Comparison of ENCODE assay signal across 27 cellular contexts in the genomic region with DNA sequence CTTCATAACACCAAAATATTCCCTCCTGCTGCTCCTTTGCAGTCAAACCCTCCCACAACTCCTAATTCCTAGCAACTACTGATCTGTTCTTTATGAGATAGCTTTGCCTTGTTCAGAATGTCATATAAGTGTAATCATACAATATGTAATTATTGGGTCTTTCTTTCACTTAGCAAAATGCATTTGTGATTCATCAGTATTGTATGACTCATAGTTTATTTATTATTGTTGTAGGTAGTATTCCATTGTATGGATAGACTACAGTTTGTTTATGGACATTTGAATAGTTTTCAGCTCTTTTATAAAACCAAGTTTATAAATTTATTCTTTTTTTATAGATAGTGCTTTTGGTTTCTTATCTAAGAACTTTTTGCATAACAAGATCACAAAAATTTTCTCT.
"Had no signal": no experiment of that assay in that cellular context is flagged by ENCODE, and none has a peak within 500 bp of the region (broad histone marks: within the 10 kb centered on the region; RNA-seq: fewer than 3 reads in every experiment).

No MANE protein-coding gene starts in this region.

- H3K27ac Mint-ChIP-seq: activated B cell treated with CpG ODN at 0.5 μM for 24 hours; activated CD4-positive, alpha-beta T cell treated with anti-CD3 and anti-CD28 coated beads, Interleukin-2, amount 10 ng/mL, durations not matched to agents 24 days and 14 days; activated CD8-positive, alpha-beta memory T cell treated with anti-CD3 and anti-CD28 coated beads, Interleukin-2, amount 10 ng/mL, durations not matched to agents 7 days and 5 days; activated naive CD4-positive, alpha-beta T cell treated with anti-CD3 and anti-CD28 coated beads, Interleukin-2, amount 50 U/mL, for 72 hours; activated naive CD8-positive, alpha-beta T cell treated with anti-CD3 and anti-CD28 coated beads, Interleukin-2, amount 50 U/mL, for 24 hours; activated T-cell treated with anti-CD3 and anti-CD28 coated beads, Interleukin-2, amount 50 U/mL, for 24 hours; activated T-helper 1 cell treated with anti-CD3 and anti-CD28 coated beads, Interleukin-12 subunit alpha, Interleukin-12 subunit beta, Interleukin-2, Interleukin-4 antibody, amounts not matched to agents 30 ng/mL and 10 ng/mL and 1 ng/mL, durations not matched to agents 14 hours and 24 hours and 36 hours; T-cell had no signal

- H3K4me3 Mint-ChIP-seq: activated B cell treated with CpG ODN at 0.5 μM for 24 hours; activated CD4-positive, alpha-beta T cell treated with anti-CD3 and anti-CD28 coated beads, Interleukin-2, amount 10 ng/mL, durations not matched to agents 24 days and 14 days; activated CD8-positive, alpha-beta memory T cell treated with anti-CD3 and anti-CD28 coated beads, Interleukin-2, amount 10 ng/mL, durations not matched to agents 7 days and 5 days; activated naive CD8-positive, alpha-beta T cell treated with anti-CD3 and anti-CD28 coated beads, Interleukin-2, amount 50 U/mL, for 24 hours; activated T-cell treated with anti-CD3 and anti-CD28 coated beads, Interleukin-2, amount 50 U/mL, for 24 hours; activated T-helper 1 cell treated with anti-CD3 and anti-CD28 coated beads, Interleukin-12 subunit alpha, Interleukin-12 subunit beta, Interleukin-2, Interleukin-4 antibody, amounts not matched to agents 30 ng/mL and 10 ng/mL and 1 ng/mL, durations not matched to agents 14 hours and 24 hours and 36 hours; central memory CD8-positive, alpha-beta T cell; T-cell had no signal

- H3K4me1 Mint-ChIP-seq: activated B cell treated with CpG ODN at 0.5 μM for 24 hours; activated CD4-positive, alpha-beta T cell treated with anti-CD3 and anti-CD28 coated beads, Interleukin-2, amount 10 ng/mL, durations not matched to agents 24 days and 14 days; activated CD8-positive, alpha-beta memory T cell treated with anti-CD3 and anti-CD28 coated beads, Interleukin-2, amount 10 ng/mL, durations not matched to agents 7 days and 5 days; activated naive CD8-positive, alpha-beta T cell treated with anti-CD3 and anti-CD28 coated beads, Interleukin-2, amount 50 U/mL, for 24 hours; central memory CD8-positive, alpha-beta T cell; T-cell had no signal

- H3K27ac ChIP-seq: ascending aorta, body of pancreas had no signal

- H3K36me3 ChIP-seq: ascending aorta had no signal

- DNase-seq: activated B cell treated with CpG ODN at 0.5 μM for 24 hours; activated CD4-positive, alpha-beta T cell treated with anti-CD3 and anti-CD28 coated beads for 1 hour; activated CD4-positive, alpha-beta T cell treated with anti-CD3 and anti-CD28 coated beads, Interleukin-2, amount 50 U/mL, for 48 hours; activated CD8-positive, alpha-beta memory T cell treated with anti-CD3 and anti-CD28 coated beads, Interleukin-2, amount 10 ng/mL, durations not matched to agents 7 days and 5 days; activated effector memory CD4-positive, alpha-beta T cell treated with Interleukin-2 at 50 U/mL for 16 hours; activated naive CD4-positive, alpha-beta T cell treated with Interleukin-2 at 50 U/mL for 16 hours; activated naive CD8-positive, alpha-beta T cell treated with anti-CD3 and anti-CD28 coated beads, Interleukin-2, amount 50 U/mL, for 24 hours; activated T-cell treated with anti-CD3 and anti-CD28 coated beads, Interleukin-2, amount 50 U/mL, for 24 hours; amniotic stem cell; body of pancreas; MM.1S; NCI-H1105 treated with DMSO at 0.1 percent for 48 hours; NCI-H1436 treated with DMSO at 0.1 percent for 48 hours; NCI-H187; NCI-H2081 treated with DMSO at 0.1 percent for 48 hours; NCI-H2171 treated with DMSO at 0.1 percent for 48 hours; NCI-H226; NCI-H526 treated with DMSO at 0.1 percent for 48 hours; SIG-M5; T-cell; T-helper 2 cell; T1000 had no signal

- H3K4me3 ChIP-seq: ascending aorta, body of pancreas had no signal

- H3K27me3 Mint-ChIP-seq: activated T-cell treated with anti-CD3 and anti-CD28 coated beads, Interleukin-2, amount 50 U/mL, for 24 hours had no signal

- ATAC-seq: activated CD8-positive, alpha-beta memory T cell treated with anti-CD3 and anti-CD28 coated beads, Interleukin-2, amount 10 ng/mL, durations not matched to agents 7 days and 5 days; activated naive CD4-positive, alpha-beta T cell treated with anti-CD3 and anti-CD28 coated beads, Interleukin-2, amount 50 U/mL, for 72 hours; activated naive CD8-positive, alpha-beta T cell treated with anti-CD3 and anti-CD28 coated beads, Interleukin-2, amount 50 U/mL, for 24 hours; body of pancreas; T-cell had no signal

- H3K9me3 ChIP-seq: ascending aorta, body of pancreas had no signal

- H3K9me3 Mint-ChIP-seq: activated B cell treated with CpG ODN at 0.5 μM for 24 hours; activated CD4-positive, alpha-beta T cell treated with anti-CD3 and anti-CD28 coated beads, Interleukin-2, amount 10 ng/mL, durations not matched to agents 24 days and 14 days; activated naive CD8-positive, alpha-beta T cell treated with anti-CD3 and anti-CD28 coated beads, Interleukin-2, amount 50 U/mL, for 24 hours; activated T-cell treated with anti-CD3 and anti-CD28 coated beads, Interleukin-2, amount 50 U/mL, for 24 hours; activated T-helper 1 cell treated with anti-CD3 and anti-CD28 coated beads, Interleukin-12 subunit alpha, Interleukin-12 subunit beta, Interleukin-2, Interleukin-4 antibody, amounts not matched to agents 30 ng/mL and 10 ng/mL and 1 ng/mL, durations not matched to agents 14 hours and 24 hours and 36 hours; central memory CD8-positive, alpha-beta T cell; T-cell had no signal

- H3K27me3 ChIP-seq: ascending aorta, body of pancreas had no signal

- H3K4me1 ChIP-seq: ascending aorta had no signal

- H3K36me3 Mint-ChIP-seq: activated CD8-positive, alpha-beta memory T cell treated with anti-CD3 and anti-CD28 coated beads, Interleukin-2, amount 10 ng/mL, durations not matched to agents 7 days and 5 days; activated naive CD4-positive, alpha-beta T cell treated with anti-CD3 and anti-CD28 coated beads, Interleukin-2, amount 50 U/mL, for 72 hours; T-cell had no signal
